ENCODE assay signal across 29 cellular contexts in genomic region chr12:58241099-58241498, GRCh38.
"Had no signal": no experiment of that assay in that cellular context is flagged by ENCODE, and none has a peak within 500 bp of the region (broad histone marks: within the 10 kb centered on the region; RNA-seq: fewer than 3 reads in every experiment).

No MANE protein-coding gene starts in this region.

- H3K4me2 ChIP-seq: hepatocyte had no signal

- H3K27ac Mint-ChIP-seq: dendritic cell treated with granulocyte-macrophage colony-stimulating factor and Interleukin-4, amounts not matched to agents 40 ng/mL and 50 ng/mL, for 4 days; effector memory CD8-positive, alpha-beta T cell had no signal

- FAIRE-seq: endometrium, endothelial cell of umbilical vein, frontal cortex had no signal

- H3K4me3 ChIP-seq: colonic mucosa, coronary artery, dorsolateral prefrontal cortex, esophagus muscularis mucosa, esophagus squamous epithelium, gastrocnemius medialis, gastroesophageal sphincter, heart left ventricle, heart right ventricle, hepatocyte had no signal

- H3K79me2 ChIP-seq: hepatocyte had no signal

- H3K27ac ChIP-seq: colonic mucosa, coronary artery, dorsolateral prefrontal cortex, epithelial cell of prostate, esophagus muscularis mucosa, esophagus squamous epithelium, foreskin keratinocyte, gastrocnemius medialis, gastroesophageal sphincter, heart left ventricle, heart right ventricle, hepatocyte had no signal

- H3K9me3 ChIP-seq: colonic mucosa, esophagus muscularis mucosa, esophagus squamous epithelium, gastrocnemius medialis, gastroesophageal sphincter, heart left ventricle, heart right ventricle had no signal

- H3K36me3 ChIP-seq: colonic mucosa, esophagus muscularis mucosa, esophagus squamous epithelium, gastrocnemius medialis, gastroesophageal sphincter, heart left ventricle, heart right ventricle had no signal

- H3K4me1 ChIP-seq: colonic mucosa, esophagus muscularis mucosa, foreskin keratinocyte, gastrocnemius medialis, gastroesophageal sphincter, heart left ventricle, heart right ventricle had no signal

- DNase-seq: colonic mucosa; cortex of kidney; dermis blood vessel endothelial cell; dorsolateral prefrontal cortex; effector CD4-positive, alpha-beta T cell; effector CD8-positive, alpha-beta T cell; effector memory CD4-positive, alpha-beta T cell; effector memory CD8-positive, alpha-beta T cell; erythroblast; esophagus squamous epithelium; foreskin fibroblast; foreskin keratinocyte; foreskin melanocyte; gastrocnemius medialis; glutamatergic neuron; head of caudate nucleus; heart left ventricle; heart right ventricle; hippocampal formation had no signal

- H2AFZ ChIP-seq: hepatocyte had no signal

- H3K4me3 Mint-ChIP-seq: dendritic cell treated with granulocyte-macrophage colony-stimulating factor and Interleukin-4, amounts not matched to agents 40 ng/mL and 50 ng/mL, for 4 days; effector memory CD8-positive, alpha-beta T cell had no signal

- H3K27me3 Mint-ChIP-seq: dendritic cell treated with granulocyte-macrophage colony-stimulating factor and Interleukin-4, amounts not matched to agents 40 ng/mL and 50 ng/mL, for 4 days had no signal

- ATAC-seq: effector memory CD8-positive, alpha-beta T cell; esophagus mucosa; foreskin keratinocyte; gastrocnemius medialis; gastroesophageal sphincter; heart left ventricle; heart right ventricle had no signal

- H3K27me3 ChIP-seq: colonic mucosa, esophagus muscularis mucosa, esophagus squamous epithelium, gastrocnemius medialis, gastroesophageal sphincter, heart left ventricle had no signal
